In the genomic region with DNA sequence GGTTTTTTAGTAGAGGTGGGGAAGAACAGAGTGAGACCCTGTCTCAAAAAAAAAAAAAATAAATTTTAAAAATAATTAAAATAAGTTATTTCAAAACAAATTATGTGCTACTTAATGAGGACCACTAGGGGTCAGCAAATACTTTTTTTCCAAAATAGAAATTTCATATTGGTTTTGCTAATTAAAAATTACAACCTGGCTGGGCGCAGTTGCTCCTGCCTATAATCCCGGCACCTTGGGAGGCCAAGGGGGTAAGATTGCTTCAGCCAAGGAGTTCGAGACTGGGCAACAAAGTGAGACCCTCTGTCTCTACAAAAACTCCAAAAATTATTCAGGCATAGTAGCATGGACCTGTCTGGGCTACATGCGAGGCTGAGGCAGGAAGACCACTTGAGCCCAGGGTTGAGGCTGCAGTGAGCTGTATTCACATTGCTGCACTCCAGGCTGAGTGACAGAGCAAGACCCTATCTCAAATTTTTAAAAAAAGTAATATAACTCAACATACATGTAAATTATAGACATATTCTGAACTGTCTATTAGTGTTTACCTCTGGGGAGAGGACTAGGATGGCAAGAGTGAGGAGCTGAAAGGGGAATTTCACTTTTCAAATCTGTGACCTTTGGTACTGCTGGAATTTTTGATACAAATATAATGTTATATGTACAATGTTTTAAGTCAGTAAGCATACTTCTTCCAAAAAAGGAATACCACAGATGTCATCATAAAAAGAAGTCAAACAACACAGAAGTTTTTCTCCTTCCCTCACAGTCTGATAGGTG, we compare ENCODE assay signal across 9 cellular contexts. TPM values are rescaled to one million over a fixed set of nuclear protein-coding genes. Genes with fewer than 3 reads are reported as not detected.
A peak's percentile ranks its signal among the peaks of the same experiment; 100 is the strongest.
DNase-seq lines count a peak whose midpoint lies in the region; ATAC-seq and TF ChIP-seq lines count a peak whose summit lies in the region.
"Had no signal": no experiment of that assay in that cellular context is flagged by ENCODE, and none has a peak within 500 bp of the region (broad histone marks: within the 10 kb centered on the region; RNA-seq: fewer than 3 reads in every experiment).

No MANE protein-coding gene starts in this region.

- H3K27me3 Mint-ChIP-seq in activated T-helper 17 cell treated with anti-CD3 and anti-CD28 coated beads, Interleukin-2, amount 50 U/mL, for 72 hours, result peaks cover 11% of the 10 kb centered on the region

- peak overlapping the region; percentile 21 for H3K4me2 ChIP-seq in skeletal muscle satellite cell (ENCODE audit: low read length)

- no peaks in the 10 kb centered on the region for H3K36me3 ChIP-seq in skeletal muscle satellite cell (ENCODE audit: insufficient read depth, low read length)

- DNase-seq in A172 (ENCODE audit: low spot score) (peak; percentile 16), GM03348 (ENCODE audit: low spot score) (peak; percentile 27), RWPE1 (ENCODE audit: low spot score) (no peak), fibroblast of the conjunctiva (ENCODE audit: low read depth) (peak; percentile 31), ecto neural progenitor cell (ENCODE audit: low spot score) (no peak)
- DNase-seq in stimulated activated CD8-positive, alpha-beta memory T cell treated with anti-CD3 and anti-CD28 coated beads, Interleukin-4, amount 100 ng/mL, for 48 hours, result no peak

- no peak for ATAC-seq in activated T-helper 17 cell treated with anti-CD3 and anti-CD28 coated beads, Interleukin-2, amount 50 U/mL, for 72 hours (replicated peaks)

- no peak overlapping the region for H3K27ac ChIP-seq in RWPE1

- no peaks in the 10 kb centered on the region for H3K4me1 Mint-ChIP-seq in activated T-helper 17 cell treated with anti-CD3 and anti-CD28 coated beads, Interleukin-2, amount 50 U/mL, for 72 hours

- H3K27ac Mint-ChIP-seq in activated T-helper 17 cell treated with anti-CD3 and anti-CD28 coated beads, Interleukin-2, amount 50 U/mL, for 72 hours, result no peak overlapping the region

- POLR2A ChIA-PET in RWPE1 (lab: Yijun Ruan, JAX; ENCODE audit: low non-redundant PET), result no interaction called here

- no peaks in the 10 kb centered on the region for H3K36me3 Mint-ChIP-seq in activated T-helper 17 cell treated with anti-CD3 and anti-CD28 coated beads, Interleukin-2, amount 50 U/mL, for 72 hours (ENCODE audit: low read depth)

- H3K27me3 ChIP-seq in skeletal muscle satellite cell (ENCODE audit: control insufficient read depth, insufficient read depth, low read length), result peaks cover 40% of the 10 kb centered on the region

- no peaks in the 10 kb centered on the region for H3K9me3 ChIP-seq in skeletal muscle satellite cell (replicated peaks; ENCODE audit: low read length)

- H3K4me3 ChIP-seq in skeletal muscle satellite cell (ENCODE audit: low read length), result no peak overlapping the region

- CTCF ChIA-PET in RWPE1 (lab: Yijun Ruan, JAX), result interaction anchor here (0.6 to 1.5 kb wide), 5 partner anchors 10 to 92 kb away, joined by 3 to 4 read pairs (median 3); no protein-coding TSS in a partner anchor

- no peaks in the 10 kb centered on the region for H3K4me1 ChIP-seq in skeletal muscle satellite cell (ENCODE audit: control insufficient read depth, insufficient read depth, low read length)

- H3K9ac ChIP-seq in skeletal muscle satellite cell (ENCODE audit: low read depth, low read length), result no peak overlapping the region

- H3K4me3 Mint-ChIP-seq in activated T-helper 17 cell treated with anti-CD3 and anti-CD28 coated beads, Interleukin-2, amount 50 U/mL, for 72 hours, result no peak overlapping the region

- no peaks in the 10 kb centered on the region for H3K9me3 Mint-ChIP-seq in activated T-helper 17 cell treated with anti-CD3 and anti-CD28 coated beads, Interleukin-2, amount 50 U/mL, for 72 hours

- peak; percentile 67; the same call in 1 of the 2 replicates for TF ChIP-seq CTCF in RWPE1 (conservative IDR thresholded peaks at IDR 0.05; ENCODE audit: low read depth)

RNA-seq across cellular contexts. Expression of a gene that starts 8.1 kb away (rescaled TPM):
- total RNA-seq in A172 (2014; rRNA removed; shearing (Covaris generic)), result 0.38 TPM in 1 of 2 replicates, not detected in the other
- total RNA-seq in skeletal muscle satellite cell (2012; rRNA removed), result 0.25 and 0.44 TPM in 2 replicates
- total RNA-seq in activated T-helper 17 cell treated with anti-CD3 and anti-CD28 coated beads, Interleukin-2, amount 50 U/mL, for 72 hours, result under 1 TPM in 1 of 2 donors, not detected in 1; 0.79 TPM
- total RNA-seq: urinary bladder had no signal

RNA-seq across cellular contexts. Expression of a gene that starts 36.9 kb away (rescaled TPM):
- 77.1 and 89.7 TPM in 2 replicates for total RNA-seq in A172 (2014; rRNA removed; shearing (Covaris generic))
- 67.1 and 76.3 TPM in 2 replicates for total RNA-seq in skeletal muscle satellite cell (2012; rRNA removed)
- total RNA-seq in activated T-helper 17 cell treated with anti-CD3 and anti-CD28 coated beads, Interleukin-2, amount 50 U/mL, for 72 hours, result 10 to 100 TPM; 19.2 to 19.3 TPM

RNA-seq across cellular contexts. Expression of a gene that starts 37.2 kb away (rescaled TPM):
- 85.2 and 163 TPM in 2 replicates for total RNA-seq in A172 (2014; rRNA removed; shearing (Covaris generic))
- total RNA-seq in skeletal muscle satellite cell (2012; rRNA removed), result 19.3 and 31.7 TPM in 2 replicates
- 10 to 100 TPM; 40.9 to 42.0 TPM for total RNA-seq in activated T-helper 17 cell treated with anti-CD3 and anti-CD28 coated beads, Interleukin-2, amount 50 U/mL, for 72 hours

RNA-seq across cellular contexts. Expression of a gene that starts 54.3 kb away (rescaled TPM):
- total RNA-seq in A172 (2014; rRNA removed; shearing (Covaris generic)), result not detected in 2 replicates
- total RNA-seq in skeletal muscle satellite cell (2012; rRNA removed), result not detected in 2 replicates
- not detected for total RNA-seq in activated T-helper 17 cell treated with anti-CD3 and anti-CD28 coated beads, Interleukin-2, amount 50 U/mL, for 72 hours

Comparison
In these comparisons a context has a peak if more than half of its experiments do, and no peak if none do; other contexts are left out.
1. DNase-seq: peak in A172 (single experiment), GM03348 (single experiment) and fibroblast of the conjunctiva (single experiment); none in RWPE1 (single experiment), stimulated activated CD8-positive, alpha-beta memory T cell treated with anti-CD3 and anti-CD28 coated beads, Interleukin-4, amount 100 ng/mL, for 48 hours (single experiment) and ecto neural progenitor cell (single experiment).